ENCODE assay signal across 30 cellular contexts in the genomic region with DNA sequence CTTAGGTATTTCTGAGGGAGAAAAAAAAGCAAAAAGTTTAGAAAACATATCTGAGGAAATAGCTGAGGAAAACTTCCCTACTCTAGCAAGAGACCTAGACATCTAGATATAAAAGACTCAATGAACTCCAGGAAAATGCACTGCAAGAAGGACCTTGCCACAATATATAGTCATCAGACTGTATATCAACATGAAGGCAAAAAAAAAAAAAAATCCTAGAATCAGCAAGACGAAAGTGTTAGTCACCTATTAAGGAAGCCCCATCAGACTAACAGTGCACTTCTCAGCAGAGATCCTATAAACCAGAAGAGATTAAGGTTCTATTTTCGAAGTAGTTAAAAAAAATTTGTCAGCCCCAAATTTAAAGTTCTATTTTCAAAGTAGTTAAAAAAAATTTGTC.
"Had no signal": no experiment of that assay in that cellular context is flagged by ENCODE, and none has a peak within 500 bp of the region (broad histone marks: within the 10 kb centered on the region; RNA-seq: fewer than 3 reads in every experiment).

No MANE protein-coding gene starts in this region.

- H3K27ac ChIP-seq: coronary artery, esophagus muscularis mucosa, heart right ventricle, left lung, prostate gland, right atrium auricular region, testis, tibial artery had no signal

- H3K36me3 ChIP-seq: esophagus muscularis mucosa, heart right ventricle, left lung, prostate gland, right atrium auricular region, tibial artery had no signal

- H3K27ac Mint-ChIP-seq: mesothelial cell of epicardium; nephron progenitor cell; stimulated activated naive CD8-positive, alpha-beta T cell treated with anti-CD3 and anti-CD28 coated beads, Interleukin-15, amount 100 ng/mL, for 72 hours; type B pancreatic cell had no signal

- DNase-seq: dermis blood vessel endothelial cell; effector memory CD4-positive, alpha-beta T cell; foreskin melanocyte; glutamatergic neuron; heart right ventricle; hippocampal formation; left cardiac atrium; left lung; mesenchymal stem cell; mucosa of descending colon; naive B cell; nephron progenitor cell; nucleus accumbens; stimulated activated CD4-positive, alpha-beta T cell treated with anti-CD3 and anti-CD28 coated beads, Interleukin-12 subunit alpha, Interleukin-12 subunit beta, amount 100 ng/mL, for 4 hours; stimulated activated CD4-positive, alpha-beta T cell treated with anti-CD3 and anti-CD28 coated beads, Interleukin-1b, Interleukin-23, amount 100 ng/mL, for 48 hours; stimulated activated CD4-positive, alpha-beta T cell treated with anti-CD3 and anti-CD28 coated beads, Interleukin-4, amount 100 ng/mL, for 1 hour; stimulated activated CD8-positive, alpha-beta memory T cell treated with anti-CD3 and anti-CD28 coated beads, Interleukin-4, amount 100 ng/mL, for 48 hours; stimulated activated naive CD4-positive, alpha-beta T cell; stimulated activated naive CD8-positive, alpha-beta T cell treated with anti-CD3 and anti-CD28 coated beads, Interleukin-15, amount 100 ng/mL, for 72 hours; testis; tibial artery had no signal

- FAIRE-seq: endothelial cell of umbilical vein, islet of Langerhans had no signal

- H3K9me3 Mint-ChIP-seq: nephron progenitor cell, type B pancreatic cell had no signal

- H3K4me1 ChIP-seq: esophagus muscularis mucosa, left lung, prostate gland, right atrium auricular region, testis, tibial artery had no signal

- H3K4me3 ChIP-seq: coronary artery, esophagus muscularis mucosa, heart right ventricle, left lung, mucosa of descending colon, prostate gland, right atrium auricular region, smooth muscle cell, testis, tibial artery had no signal

- H3K4me3 Mint-ChIP-seq: mesothelial cell of epicardium, nephron progenitor cell, type B pancreatic cell had no signal

- H3K27me3 Mint-ChIP-seq: naive B cell; stimulated activated naive CD8-positive, alpha-beta T cell treated with anti-CD3 and anti-CD28 coated beads, Interleukin-15, amount 100 ng/mL, for 72 hours; type B pancreatic cell had no signal

- H3K9me3 ChIP-seq: esophagus muscularis mucosa, left lung, mucosa of descending colon, prostate gland, right atrium auricular region, testis, tibial artery had no signal

- H3K27me3 ChIP-seq: esophagus muscularis mucosa, heart right ventricle, left lung, right atrium auricular region, testis, tibial artery had no signal

- H3K36me3 Mint-ChIP-seq: mesothelial cell of epicardium, type B pancreatic cell had no signal
